8 cellular contexts compared by ENCODE assay signal in the genomic region with DNA sequence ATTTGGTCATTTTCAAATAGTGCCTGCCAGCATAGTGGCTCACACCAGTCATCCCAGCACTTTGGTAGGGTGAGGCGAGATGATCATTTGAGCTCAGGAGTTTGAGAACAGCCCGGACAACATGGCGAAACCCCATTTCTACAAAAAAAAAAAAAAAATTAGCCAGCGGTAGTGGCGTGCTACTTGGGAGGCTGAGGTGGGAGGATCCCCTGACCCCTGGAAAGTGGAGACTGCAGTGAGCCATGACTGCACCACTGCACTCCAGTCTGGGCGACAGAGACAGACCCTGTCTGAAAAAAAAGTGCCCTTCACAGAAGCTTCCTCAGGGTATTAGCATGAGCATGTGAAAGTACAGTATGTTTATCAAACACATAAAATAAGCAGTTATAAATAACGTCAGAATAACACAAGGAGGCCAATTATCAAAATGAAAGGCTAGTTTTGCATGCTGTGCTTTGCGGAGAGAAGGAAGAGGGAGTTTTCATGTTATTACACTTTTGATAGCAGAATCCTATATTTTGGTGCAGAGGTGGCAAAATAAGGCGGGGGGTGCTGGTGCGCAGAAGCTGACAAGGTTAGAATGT. TPM values are rescaled to one million over a fixed set of nuclear protein-coding genes. Genes with fewer than 3 reads are reported as not detected.
DNase-seq lines count a peak whose midpoint lies in the region; ATAC-seq and TF ChIP-seq lines count a peak whose summit lies in the region.

No MANE protein-coding gene starts in this region.

- no peak for ATAC-seq in HG03025 (IDR thresholded peaks at IDR 0.05; ENCODE audit: low FRiP score, unreplicated experiment)
- no peak for ATAC-seq in HG02759 (IDR thresholded peaks at IDR 0.05; ENCODE audit: unreplicated experiment)

- H3K9me3 ChIP-seq in AG04450 (ENCODE audit: control insufficient read depth, insufficient read depth, low read length): no peaks in the 10 kb centered on the region

- peaks cover 27% of the 10 kb centered on the region for H3K4me1 Mint-ChIP-seq in MCF 10A (ENCODE audit: insufficient read depth, unreplicated experiment)
- peaks cover 42% of the 10 kb centered on the region for H3K4me1 Mint-ChIP-seq in mesothelial cell of epicardium

- DNase-seq in AG04450 (ENCODE audit: low read depth, low spot score) (no peak), MCF 10A (ENCODE audit: unreplicated experiment) (no peak), mesothelial cell of epicardium (ENCODE audit: low spot score in 2 of 2, unreplicated experiment in 2 of 2) (no peak), cerebellar cortex (ENCODE audit: low spot score) (no peak)
- no peak for DNase-seq in Jurkat, Clone E6-1 (ENCODE audit: low read depth, low spot score)
- no peak for DNase-seq in effector CD4-positive, alpha-beta T cell

- intact Hi-C loops in MCF 10A (cut with micrococcal nuclease): loop anchor here (1.0 to 10.0 kb wide), 2 partner anchors 38 to 574 kb away; a partner anchor contains a TSS

- H3K9me3 Mint-ChIP-seq in MCF 10A (ENCODE audit: unreplicated experiment) (no peaks in the 10 kb centered on the region), mesothelial cell of epicardium (no peaks in the 10 kb centered on the region)

- CTCF ChIA-PET in AG04450 (lab: Charles Lee): interaction anchor here (0.6 to 1.5 kb wide), 4 partner anchors 20 to 205 kb away, joined by 3 to 6 read pairs (median 5); no protein-coding TSS in a partner anchor
- CTCF ChIA-PET in MCF 10A (lab: Yijun Ruan, JAX): interaction anchor here (0.9 to 3.0 kb wide), 7 partner anchors 20 to 207 kb away, joined by 4 to 27 read pairs (median 7); no protein-coding TSS in a partner anchor

- TF ChIP-seq CTCF in AG04450 (IDR thresholded peaks at IDR 0.05; ENCODE audit: low read depth, low read length): no peak
- TF ChIP-seq CTCF in MCF 10A (IDR thresholded peaks at IDR 0.05; ENCODE audit: unreplicated experiment): no peak
- TF ChIP-seq CTCF in mesothelial cell of epicardium (IDR thresholded peaks at IDR 0.05; ENCODE audit: unreplicated experiment): no peak

- BruUV-seq in MCF 10A (replicated peaks; lab: Mats Ljungman, UMichigan): TSS peak; percentile 97

- peak overlapping the region; percentile 52 for H3K27ac ChIP-seq in AG04450 (ENCODE audit: low read depth, low read length)

- H3K27me3 ChIP-seq in AG04450 (ENCODE audit: control insufficient read depth, insufficient read depth, low read length): no peaks in the 10 kb centered on the region

- peaks cover under 1% of the 10 kb centered on the region for H3K27me3 Mint-ChIP-seq in MCF 10A (ENCODE audit: insufficient read depth, unreplicated experiment)
- H3K27me3 Mint-ChIP-seq in mesothelial cell of epicardium (ENCODE audit: low read depth): peaks cover 6% of the 10 kb centered on the region

- H3K27ac Mint-ChIP-seq in MCF 10A (ENCODE audit: low read depth, unreplicated experiment): peak overlapping the region; percentile 95
- peak overlapping the region; percentile 98 for H3K27ac Mint-ChIP-seq in mesothelial cell of epicardium

- H3K36me3 Mint-ChIP-seq in MCF 10A (ENCODE audit: insufficient read depth, unreplicated experiment) (peaks cover 14% of the 10 kb centered on the region), mesothelial cell of epicardium (peaks cover 5% of the 10 kb centered on the region)

- H3K4me3 ChIP-seq in AG04450 (ENCODE audit: low read depth, low read length): peak overlapping the region; percentile 49
- peak overlapping the region; percentile 59 for H3K4me3 ChIP-seq in Jurkat, Clone E6-1 (ENCODE audit: low read length)

- peak overlapping the region; percentile 84 for H3K4me3 Mint-ChIP-seq in MCF 10A (ENCODE audit: unreplicated experiment)
- peak overlapping the region; percentile 90 for H3K4me3 Mint-ChIP-seq in mesothelial cell of epicardium

- POLR2A ChIA-PET in AG04450 (lab: Yijun Ruan, JAX) (interaction anchor here (0.8 to 3.8 kb wide), 2 partner anchors 39 to 752 kb away, joined by 3 to 50 read pairs; a partner anchor contains a TSS), MCF 10A (lab: Yijun Ruan, JAX) (interaction anchor here (0.6 to 12.6 kb wide), 22 partner anchors 9 to 1934 kb away, joined by 3 to 307 read pairs (median 5); a partner anchor contains a TSS)

RNA-seq across cellular contexts. Expression of a gene that starts 0.8 kb away (rescaled TPM):
- 32.0 and 32.9 TPM in 2 replicates for polyA plus RNA-seq in AG04450 (2011; rRNA removed)
- 31.4 and 31.8 TPM in 2 replicates for polyA minus RNA-seq in AG04450 (2011; rRNA and poly(A)+ RNA removed)
- 48.4 TPM for polyA plus RNA-seq in Jurkat, Clone E6-1 (2012; ENCODE audit: insufficient read depth, insufficient read length)
- total RNA-seq in MCF 10A (2022) (30.7 and 39.1 TPM in 2 replicates), mesothelial cell of epicardium (27.4 to 32.5 TPM (median 30.2 TPM) in 3 replicates)

RNA-seq across cellular contexts. Expression of a gene that starts 38.8 kb away (rescaled TPM):
- polyA plus RNA-seq in AG04450 (2011; rRNA removed): 13.0 and 20.8 TPM in 2 replicates
- polyA minus RNA-seq in AG04450 (2011; rRNA and poly(A)+ RNA removed): 2.8 and 7.3 TPM in 2 replicates
- 10.4 TPM for polyA plus RNA-seq in Jurkat, Clone E6-1 (2012; ENCODE audit: insufficient read depth, insufficient read length)
- total RNA-seq in MCF 10A (2022) (20.2 and 21.1 TPM in 2 replicates), mesothelial cell of epicardium (8.1 to 8.5 TPM (median 8.4 TPM) in 3 replicates)
